Comparison of ENCODE assay signal across 16 cellular contexts in genomic region chr5:30968971-30969370, GRCh38.
A peak's percentile ranks its signal among the peaks of the same experiment; 100 is the strongest.
DNase-seq lines count a peak whose midpoint lies in the region; ATAC-seq and TF ChIP-seq lines count a peak whose summit lies in the region.
"Had no signal": no experiment of that assay in that cellular context is flagged by ENCODE, and none has a peak within 500 bp of the region (broad histone marks: within the 10 kb centered on the region; RNA-seq: fewer than 3 reads in every experiment).

No MANE protein-coding gene starts in this region.

- DNase-seq in AG08396 (ENCODE audit: low spot score): peak; percentile 5
- peak; percentile 83 for DNase-seq in NCI-H226
- peak; percentile 44 for DNase-seq in fibroblast of the aortic adventitia (ENCODE audit: low read depth)
- peak; percentile 36 for DNase-seq in kidney tubule cell (ENCODE audit: low spot score)
- no peak for DNase-seq in SW480 (ENCODE audit: low spot score)
- DNase-seq: AML-193; Caco-2; CD8-positive, alpha-beta memory T cell; DMS53; IMR-90; KBM-7 had no signal

- no peak for TF ChIP-seq CTCF in fibroblast of the aortic adventitia (IDR thresholded peaks at IDR 0.05; ENCODE audit: insufficient read depth, low read length)

- ATAC-seq in GM18867 (IDR thresholded peaks at IDR 0.05; ENCODE audit: unreplicated experiment) (no peak), HG03520 (IDR thresholded peaks at IDR 0.05; ENCODE audit: unreplicated experiment) (no peak)
- ATAC-seq: GM12878 had no signal

- no peak overlapping the region for H3K4me3 ChIP-seq in fibroblast of the aortic adventitia (ENCODE audit: low read depth, low read length)
- H3K4me3 ChIP-seq: BLaER1, GM12878, HAP-1 had no signal
